ENCODE assay signal across 23 cellular contexts in genomic region chr15:99295840-99296239, GRCh38. TPM values are rescaled to one million over a fixed set of nuclear protein-coding genes. Genes with fewer than 3 reads are reported as not detected.
A peak's percentile ranks its signal among the peaks of the same experiment; 100 is the strongest.
DNase-seq lines count a peak whose midpoint lies in the region; ATAC-seq and TF ChIP-seq lines count a peak whose summit lies in the region.
"Had no signal": no experiment of that assay in that cellular context is flagged by ENCODE, and none has a peak within 500 bp of the region (broad histone marks: within the 10 kb centered on the region; RNA-seq: fewer than 3 reads in every experiment).

No MANE protein-coding gene starts in this region.

- H3K4me3 Mint-ChIP-seq in chondrocyte (ENCODE audit: unreplicated experiment), result no peak overlapping the region
- H3K4me3 Mint-ChIP-seq: CD8-positive, alpha-beta T cell had no signal

- no peak for TF ChIP-seq CTCF in chondrocyte (IDR thresholded peaks at IDR 0.05)
- TF ChIP-seq CTCF in parathyroid adenoma (IDR thresholded peaks at IDR 0.05), result no peak

- peaks cover 36% of the 10 kb centered on the region for H3K4me1 Mint-ChIP-seq in chondrocyte (ENCODE audit: low read depth)

- ATAC-seq in HG03175 (IDR thresholded peaks at IDR 0.05; ENCODE audit: unreplicated experiment) (no peak), HG03354 (IDR thresholded peaks at IDR 0.05; ENCODE audit: poor library complexity, severe bottlenecking, unreplicated experiment) (no peak)
- ATAC-seq: CD8-positive, alpha-beta T cell; K562; Panc1; SK-N-SH treated with all-trans-retinoic acid at 6 μM for 48 hours had no signal

- no peaks in the 10 kb centered on the region for H3K79me2 ChIP-seq in parathyroid adenoma

- H3K9me3 ChIP-seq in parathyroid adenoma (ENCODE audit: control insufficient read depth, low read length), result no peaks in the 10 kb centered on the region

- H3K4me2 ChIP-seq in parathyroid adenoma (ENCODE audit: low read length), result no peak overlapping the region

- no peaks in the 10 kb centered on the region for H3K36me3 ChIP-seq in parathyroid adenoma (ENCODE audit: control insufficient read depth, insufficient read depth, low read length)

- no peak overlapping the region for H2AFZ ChIP-seq in parathyroid adenoma

- H3K27me3 Mint-ChIP-seq in chondrocyte (ENCODE audit: low read depth), result no peaks in the 10 kb centered on the region

- H3K27ac ChIP-seq in parathyroid adenoma, result peak overlapping the region; percentile 86
- H3K27ac ChIP-seq: 22Rv1 had no signal

- peaks cover 10% of the 10 kb centered on the region for H3K9me3 Mint-ChIP-seq in chondrocyte (ENCODE audit: low read depth)

- H3K36me3 Mint-ChIP-seq in chondrocyte (ENCODE audit: low read depth), result peaks cover 25% of the 10 kb centered on the region

- no peak overlapping the region for H3K4me3 ChIP-seq in parathyroid adenoma (ENCODE audit: low read depth, low read length)
- H3K4me3 ChIP-seq: K562 had no signal

- H3K27ac Mint-ChIP-seq in chondrocyte (ENCODE audit: unreplicated experiment), result peak overlapping the region; percentile 71
- H3K27ac Mint-ChIP-seq: CD8-positive, alpha-beta T cell had no signal

- no peak overlapping the region for H3K9ac ChIP-seq in parathyroid adenoma

- DNase-seq in NCI-H2171 treated with DMSO at 0.1 percent for 48 hours (lab: John Stamatoyannopoulos, UW), result peak; percentile 15
- DNase-seq in NCI-H2171 (lab: John Stamatoyannopoulos, UW), result no peak
- DNase-seq in chondrocyte (ENCODE audit: low spot score), result no peak
- no peak for DNase-seq in globus pallidus (ENCODE audit: low spot score)
- no peak for DNase-seq in putamen (ENCODE audit: low spot score)
- DNase-seq: ACHN; C1 segment of cervical spinal cord; CD8-positive, alpha-beta T cell; DND-41; HCEC 1CT; MM.1S; NCI-H1092; NCI-H1436 treated with DMSO at 0.1 percent for 48 hours; NCI-H345; NCI-H524 treated with DMSO at 0.1 percent for 48 hours; NCI-H82 had no signal

- peaks cover 15% of the 10 kb centered on the region for H3K4me1 ChIP-seq in parathyroid adenoma

- no peaks in the 10 kb centered on the region for H3K27me3 ChIP-seq in parathyroid adenoma (ENCODE audit: control insufficient read depth, insufficient read depth, low read length)

RNA-seq across cellular contexts. Expression of gene LRRC28, which starts 44.6 kb away (rescaled TPM):
- 28.5 to 36.3 TPM (median 35.8 TPM) in 3 replicates for total RNA-seq in chondrocyte

RNA-seq across cellular contexts. Expression of gene TTC23, which starts 46.5 kb away (rescaled TPM):
- total RNA-seq in chondrocyte, result 21.3 to 27.7 TPM (median 25.0 TPM) in 3 replicates
